In the genomic region with DNA sequence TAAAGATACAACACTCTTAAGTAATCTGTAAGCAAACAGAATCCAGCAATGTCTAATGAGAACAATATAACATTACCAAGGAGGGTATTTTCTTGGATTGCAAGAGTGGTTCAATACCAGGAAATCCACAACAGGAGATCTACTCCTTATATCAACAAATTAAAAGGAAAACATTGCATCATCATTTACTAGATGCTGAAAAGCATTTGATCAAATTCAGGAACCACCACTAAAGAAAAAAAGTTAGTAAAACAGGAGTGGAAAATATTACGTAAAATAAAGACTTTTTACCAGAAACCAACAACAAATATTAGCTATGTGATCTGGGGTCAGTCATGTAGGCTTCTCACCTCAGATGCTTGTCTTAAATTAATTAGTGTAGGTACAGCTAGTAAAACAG, we compare ENCODE assay signal across 21 cellular contexts.
"Had no signal": no experiment of that assay in that cellular context is flagged by ENCODE, and none has a peak within 500 bp of the region (broad histone marks: within the 10 kb centered on the region; RNA-seq: fewer than 3 reads in every experiment).

No MANE protein-coding gene starts in this region.

- ATAC-seq: activated CD8-positive, alpha-beta T cell treated with anti-CD3 and anti-CD28 coated beads, Interleukin-2, amount 10 ng/mL, durations not matched to agents 7 days and 5 days; heart left ventricle; left colon; psoas muscle had no signal

- H3K4me1 ChIP-seq: breast epithelium, heart left ventricle, psoas muscle, stomach, testis, upper lobe of left lung had no signal

- H3K27ac ChIP-seq: heart left ventricle, psoas muscle, testis, upper lobe of left lung had no signal

- H3K9me3 ChIP-seq: breast epithelium, heart left ventricle, sigmoid colon, stomach, testis, upper lobe of left lung had no signal

- H3K4me3 ChIP-seq: breast epithelium, heart left ventricle, lung, psoas muscle, sigmoid colon, stomach, testis, upper lobe of left lung had no signal

- H3K36me3 ChIP-seq: breast epithelium, heart left ventricle, sigmoid colon, stomach, upper lobe of left lung had no signal

- DNase-seq: activated B cell treated with CpG ODN at 0.5 μM for 24 hours; activated CD4-positive, alpha-beta T cell treated with anti-CD3 and anti-CD28 coated beads, Interleukin-2, amount 10 ng/mL, durations not matched to agents 24 days and 14 days; activated CD8-positive, alpha-beta T cell treated with anti-CD3 and anti-CD28 coated beads, Interleukin-2, amount 10 ng/mL, durations not matched to agents 7 days and 5 days; activated naive CD4-positive, alpha-beta T cell; activated naive CD8-positive, alpha-beta T cell treated with anti-CD3 and anti-CD28 coated beads, Interleukin-2, amount 10 ng/mL, durations not matched to agents 7 days and 5 days; anterior cingulate cortex; effector CD4-positive, alpha-beta T cell; foreskin melanocyte; heart left ventricle; left colon; psoas muscle; sigmoid colon; stimulated activated CD4-positive, alpha-beta T cell treated with anti-CD3 and anti-CD28 coated beads, Interleukin-12 subunit alpha, Interleukin-12 subunit beta, amount 100 ng/mL, for 4 hours; stimulated activated CD4-positive, alpha-beta T cell treated with anti-CD3 and anti-CD28 coated beads, Interleukin-2, amount 100 ng/mL, for 24 hours; stomach; testis; upper lobe of left lung had no signal

- H3K27me3 Mint-ChIP-seq: activated B cell treated with CpG ODN at 0.5 μM for 24 hours; activated CD4-positive, alpha-beta T cell treated with anti-CD3 and anti-CD28 coated beads, Interleukin-2, amount 10 ng/mL, durations not matched to agents 24 days and 14 days; activated naive CD8-positive, alpha-beta T cell treated with anti-CD3 and anti-CD28 coated beads, Interleukin-2, amount 10 ng/mL, durations not matched to agents 7 days and 5 days had no signal

- H3K4me1 Mint-ChIP-seq: activated naive CD8-positive, alpha-beta T cell treated with anti-CD3 and anti-CD28 coated beads, Interleukin-2, amount 10 ng/mL, durations not matched to agents 7 days and 5 days had no signal

- H3K27me3 ChIP-seq: breast epithelium, heart left ventricle, sigmoid colon, stomach, testis, upper lobe of left lung had no signal

- H3K9me3 Mint-ChIP-seq: activated B cell treated with CpG ODN at 0.5 μM for 24 hours; activated CD4-positive, alpha-beta T cell treated with anti-CD3 and anti-CD28 coated beads, Interleukin-2, amount 10 ng/mL, durations not matched to agents 24 days and 14 days; activated naive CD8-positive, alpha-beta T cell treated with anti-CD3 and anti-CD28 coated beads, Interleukin-2, amount 10 ng/mL, durations not matched to agents 7 days and 5 days; neural crest cell; T-helper 2 cell treated with Interferon-gamma antibody and Interleukin-4, amounts not matched to agents 5 μg/mL and 100 μg/mL, for 36 hours had no signal

- H3K27ac Mint-ChIP-seq: activated B cell treated with CpG ODN at 0.5 μM for 24 hours; activated CD4-positive, alpha-beta T cell treated with anti-CD3 and anti-CD28 coated beads, Interleukin-2, amount 10 ng/mL, durations not matched to agents 24 days and 14 days; activated CD8-positive, alpha-beta T cell treated with anti-CD3 and anti-CD28 coated beads, Interleukin-2, amount 10 ng/mL, durations not matched to agents 7 days and 5 days; activated naive CD8-positive, alpha-beta T cell treated with anti-CD3 and anti-CD28 coated beads, Interleukin-2, amount 10 ng/mL, durations not matched to agents 7 days and 5 days; T-helper 2 cell treated with Interferon-gamma antibody and Interleukin-4, amounts not matched to agents 5 μg/mL and 100 μg/mL, for 36 hours had no signal

- H3K4me3 Mint-ChIP-seq: activated B cell treated with CpG ODN at 0.5 μM for 24 hours; activated CD4-positive, alpha-beta T cell treated with anti-CD3 and anti-CD28 coated beads, Interleukin-2, amount 10 ng/mL, durations not matched to agents 24 days and 14 days; activated CD8-positive, alpha-beta T cell treated with anti-CD3 and anti-CD28 coated beads, Interleukin-2, amount 10 ng/mL, durations not matched to agents 7 days and 5 days; activated naive CD8-positive, alpha-beta T cell treated with anti-CD3 and anti-CD28 coated beads, Interleukin-2, amount 10 ng/mL, durations not matched to agents 7 days and 5 days; neural crest cell; T-helper 2 cell treated with Interferon-gamma antibody and Interleukin-4, amounts not matched to agents 5 μg/mL and 100 μg/mL, for 36 hours had no signal
